Comparison of ENCODE assay signal across 22 cellular contexts in genomic region chr11:403761-404431, GRCh38. TPM values are rescaled to one million over a fixed set of nuclear protein-coding genes. Genes with fewer than 3 reads are reported as not detected.
"Had no signal": no experiment of that assay in that cellular context is flagged by ENCODE, and none has a peak within 500 bp of the region (broad histone marks: within the 10 kb centered on the region; RNA-seq: fewer than 3 reads in every experiment).

No MANE protein-coding gene starts in this region.

- H3K4me2 ChIP-seq: SK-N-SH had no signal

- ATAC-seq: activated CD4-positive, alpha-beta T cell treated with anti-CD3 and anti-CD28 coated beads for 36 hours; activated CD8-positive, alpha-beta T cell treated with anti-CD3 and anti-CD28 coated beads, Interleukin-2, amount 10 ng/mL, durations not matched to agents 7 days and 5 days; gastrocnemius medialis; left lobe of liver; psoas muscle; upper lobe of right lung had no signal

- H3K27me3 ChIP-seq: upper lobe of right lung had no signal

- H3K27ac ChIP-seq: ascending aorta, breast epithelium, gastrocnemius medialis, psoas muscle, sigmoid colon, thoracic aorta, upper lobe of right lung, WERI-Rb-1 had no signal

- H3K9me3 ChIP-seq: ascending aorta, breast epithelium, gastrocnemius medialis, psoas muscle, sigmoid colon, SK-N-SH, thoracic aorta, upper lobe of right lung had no signal

- H3K36me3 ChIP-seq: ascending aorta, breast epithelium, gastrocnemius medialis, sigmoid colon, thoracic aorta, upper lobe of right lung, WERI-Rb-1 had no signal

- H3K4me3 Mint-ChIP-seq: activated CD4-positive, alpha-beta T cell treated with anti-CD3 and anti-CD28 coated beads for 36 hours; activated CD8-positive, alpha-beta T cell treated with anti-CD3 and anti-CD28 coated beads, Interleukin-2, amount 10 ng/mL, durations not matched to agents 7 days and 5 days; endodermal cell had no signal

- DNase-seq: activated CD4-positive, alpha-beta T cell treated with anti-CD3 and anti-CD28 coated beads for 36 hours; activated CD8-positive, alpha-beta memory T cell treated with anti-CD3 and anti-CD28 coated beads, Interleukin-2, amount 50 U/mL, for 4 hours; activated CD8-positive, alpha-beta T cell treated with anti-CD3 and anti-CD28 coated beads, Interleukin-2, amount 10 ng/mL, durations not matched to agents 7 days and 5 days; activated gamma-delta T cell treated with Interleukin-2 at 50 U/mL for 16 hours; endodermal cell; erythroblast; gastrocnemius medialis; mesendoderm; sigmoid colon; SK-N-SH; stimulated activated CD4-positive, alpha-beta T cell treated with anti-CD3 and anti-CD28 coated beads, Interleukin-1b, Interleukin-23, amount 100 ng/mL, for 48 hours; upper lobe of right lung; WERI-Rb-1 had no signal

- H3K27ac Mint-ChIP-seq: activated CD4-positive, alpha-beta T cell treated with anti-CD3 and anti-CD28 coated beads for 36 hours; activated CD8-positive, alpha-beta T cell treated with anti-CD3 and anti-CD28 coated beads, Interleukin-2, amount 10 ng/mL, durations not matched to agents 7 days and 5 days; endodermal cell had no signal

- H3K4me3 ChIP-seq: ascending aorta, breast epithelium, gastrocnemius medialis, psoas muscle, sigmoid colon, thoracic aorta, upper lobe of right lung had no signal

- H3K9ac ChIP-seq: SK-N-SH had no signal

- FAIRE-seq: islet of Langerhans had no signal

RNA-seq across cellular contexts. Expression of gene PKP3, which starts 9.9 kb away (rescaled TPM):
- total RNA-seq: ascending aorta had no signal
- polyA plus RNA-seq: neural cell had no signal

RNA-seq across cellular contexts. Expression of gene B4GALNT4, which starts 34.6 kb away (rescaled TPM):
- total RNA-seq: ascending aorta, gastrocnemius medialis had no signal

RNA-seq across cellular contexts. Expression of gene ANO9, which starts 37.9 kb away (rescaled TPM):
- total RNA-seq: chondrocyte, osteocyte had no signal
- polyA plus RNA-seq: neural cell had no signal
